10 cellular contexts compared by ENCODE assay signal in genomic region chr5:92909545-92909962, GRCh38.
DNase-seq lines count a peak whose midpoint lies in the region; ATAC-seq, FAIRE-seq and TF ChIP-seq lines count a peak whose summit lies in the region.
"Had no signal": no experiment of that assay in that cellular context is flagged by ENCODE, and none has a peak within 500 bp of the region (broad histone marks: within the 10 kb centered on the region; RNA-seq: fewer than 3 reads in every experiment).

No MANE protein-coding gene starts in this region.

- no peak overlapping the region for H3K27ac Mint-ChIP-seq in astrocyte (ENCODE audit: unreplicated experiment)
- H3K27ac Mint-ChIP-seq: activated naive CD4-positive, alpha-beta T cell treated with anti-CD3 and anti-CD28 coated beads, Interleukin-2, amount 50 U/mL, for 72 hours; stimulated activated naive CD8-positive, alpha-beta T cell treated with anti-CD3 and anti-CD28 coated beads, Interleukin-15, amount 100 ng/mL, for 72 hours had no signal

- peak overlapping the region; percentile 14 to 82 for H2BK12ac ChIP-seq in mesenchymal stem cell (ENCODE audit: low read length in 2 of 2)

- H2AFZ ChIP-seq in astrocyte (ENCODE audit: low read depth, low read length) (peak overlapping the region; percentile 69), mesenchymal stem cell (ENCODE audit: low read depth, low read length) (no peak overlapping the region)

- no peaks in the 10 kb centered on the region for H3K79me2 ChIP-seq in astrocyte (ENCODE audit: insufficient read depth, low read length)

- H2BK120ac ChIP-seq in mesenchymal stem cell (ENCODE audit: low read depth, low read length), result no peak overlapping the region

- no peaks in the 10 kb centered on the region for H3K27me3 Mint-ChIP-seq in astrocyte (ENCODE audit: low read depth, unreplicated experiment)
- H3K27me3 Mint-ChIP-seq: stimulated activated naive CD8-positive, alpha-beta T cell treated with anti-CD3 and anti-CD28 coated beads, Interleukin-15, amount 100 ng/mL, for 72 hours had no signal

- no peaks in the 10 kb centered on the region for H3K79me1 ChIP-seq in mesenchymal stem cell (replicated peaks; ENCODE audit: low read length, poor library complexity, severe bottlenecking)

- H3K18ac ChIP-seq in mesenchymal stem cell (ENCODE audit: low read depth in 1 of 2, low read length in 2 of 2), result no peak overlapping the region

- H3K36me3 Mint-ChIP-seq in astrocyte (ENCODE audit: low read depth, unreplicated experiment), result no peaks in the 10 kb centered on the region
- H3K36me3 Mint-ChIP-seq: activated naive CD4-positive, alpha-beta T cell treated with anti-CD3 and anti-CD28 coated beads, Interleukin-2, amount 50 U/mL, for 72 hours had no signal

- H3K4ac ChIP-seq in mesenchymal stem cell (ENCODE audit: low read depth in 1 of 2, low read length in 2 of 2), result peak overlapping the region in 1 of 2 experiments; percentile 46

- H3K27me3 ChIP-seq in astrocyte (ENCODE audit: insufficient read depth, low read length) (no peaks in the 10 kb centered on the region), mesenchymal stem cell (ENCODE audit: control insufficient read depth in 1 of 2, insufficient read depth in 1 of 2, low read length in 2 of 2) (no peaks in the 10 kb centered on the region), gastroesophageal sphincter (no peaks in the 10 kb centered on the region)

- no peak overlapping the region for H3K27ac ChIP-seq in astrocyte (ENCODE audit: low read depth, low read length)
- H3K27ac ChIP-seq in mesenchymal stem cell (ENCODE audit: low read length, poor library complexity, severe bottlenecking), result no peak overlapping the region
- no peak overlapping the region for H3K27ac ChIP-seq in gastroesophageal sphincter

- peak overlapping the region; percentile 1 for H4K8ac ChIP-seq in mesenchymal stem cell (ENCODE audit: low read length)

- no peaks in the 10 kb centered on the region for H3K36me3 ChIP-seq in astrocyte (ENCODE audit: insufficient read depth, low read length)
- no peaks in the 10 kb centered on the region for H3K36me3 ChIP-seq in mesenchymal stem cell (ENCODE audit: control insufficient read depth in 1 of 2, insufficient read depth in 2 of 2, low read depth in 1 of 2, low read length in 2 of 2)
- no peaks in the 10 kb centered on the region for H3K36me3 ChIP-seq in gastroesophageal sphincter

- H3K4me1 ChIP-seq in astrocyte (ENCODE audit: insufficient read depth, low read length) (peaks cover 6% of the 10 kb centered on the region), mesenchymal stem cell (ENCODE audit: control insufficient read depth, insufficient read depth, low read depth, low read length) (peaks cover 1% of the 10 kb centered on the region), gastroesophageal sphincter (peaks cover 0 to 7% (median 0%) of the 10 kb centered on the region in 3 donors)

- peaks cover 14% of the 10 kb centered on the region for H3K4me1 Mint-ChIP-seq in astrocyte (ENCODE audit: low read depth, unreplicated experiment)
- H3K4me1 Mint-ChIP-seq: stimulated activated naive CD8-positive, alpha-beta T cell treated with anti-CD3 and anti-CD28 coated beads, Interleukin-15, amount 100 ng/mL, for 72 hours had no signal

- no peak overlapping the region for H2BK5ac ChIP-seq in mesenchymal stem cell (ENCODE audit: low read depth, low read length, poor library complexity, severe bottlenecking)

- peak; percentile 29 for FAIRE-seq in astrocyte (lab: Jason Lieb, UNC)

- TF ChIP-seq EP300 in gastroesophageal sphincter (IDR thresholded peaks at IDR 0.05), result no peak

- no peak overlapping the region for H3K14ac ChIP-seq in mesenchymal stem cell (ENCODE audit: low read length in 2 of 2)

- H3K4me2 ChIP-seq in astrocyte (ENCODE audit: low read length) (peak overlapping the region; percentile 42), mesenchymal stem cell (ENCODE audit: low read length, poor library complexity, severe bottlenecking) (peak overlapping the region; percentile 38)

- no peak overlapping the region for H2BK15ac ChIP-seq in mesenchymal stem cell (ENCODE audit: low read depth, poor library complexity, severe bottlenecking)

- TF ChIP-seq CTCF in astrocyte (IDR thresholded peaks at IDR 0.05; ENCODE audit: insufficient read depth, low read depth, low read length), result peak; percentile 67
- no peak for TF ChIP-seq CTCF in gastroesophageal sphincter (IDR thresholded peaks at IDR 0.05)

- H3K9ac ChIP-seq in astrocyte (ENCODE audit: low read length) (no peak overlapping the region), mesenchymal stem cell (ENCODE audit: low read length) (no peak overlapping the region)

- WGBS in mesenchymal stem cell, result 32% methylated on average over 6 of the region's 6 CpGs
- WGBS in gastroesophageal sphincter (ENCODE audit: low coverage in 1 of 2), 2 donors, result 66 to 86% methylated on average over 3 to 6 of the region's 6 CpGs

- no peak for ATAC-seq in gastroesophageal sphincter
- no peak for ATAC-seq in HG02571 (IDR thresholded peaks at IDR 0.05; ENCODE audit: unreplicated experiment)
- ATAC-seq in left lobe of liver, result no peak
- ATAC-seq: activated naive CD4-positive, alpha-beta T cell treated with anti-CD3 and anti-CD28 coated beads, Interleukin-2, amount 50 U/mL, for 72 hours; stimulated activated naive CD8-positive, alpha-beta T cell treated with anti-CD3 and anti-CD28 coated beads, Interleukin-15, amount 100 ng/mL, for 72 hours had no signal

- H3K4me3 ChIP-seq in astrocyte (ENCODE audit: insufficient read depth, low read depth, low read length), result no peak overlapping the region
- no peak overlapping the region for H3K4me3 ChIP-seq in mesenchymal stem cell (ENCODE audit: insufficient read depth in 1 of 2, low read depth in 1 of 2, low read length in 2 of 2)
- H3K4me3 ChIP-seq in gastroesophageal sphincter, result no peak overlapping the region

- H4K20me1 ChIP-seq in astrocyte (ENCODE audit: insufficient read depth, low read length), result no peaks in the 10 kb centered on the region

- H3K9me3 ChIP-seq in astrocyte (ENCODE audit: insufficient read depth, low read depth, low read length) (no peaks in the 10 kb centered on the region), mesenchymal stem cell (ENCODE audit: control insufficient read depth, low read length) (no peaks in the 10 kb centered on the region), gastroesophageal sphincter (no peaks in the 10 kb centered on the region)

- TF ChIP-seq POLR2A in gastroesophageal sphincter (IDR thresholded peaks at IDR 0.05), result no peak

- H3K4me3 Mint-ChIP-seq in astrocyte (ENCODE audit: unreplicated experiment), result no peak overlapping the region
- H3K4me3 Mint-ChIP-seq: stimulated activated naive CD8-positive, alpha-beta T cell treated with anti-CD3 and anti-CD28 coated beads, Interleukin-15, amount 100 ng/mL, for 72 hours had no signal

- peak; percentile 16 for DNase-seq in EL
- DNase-seq in HK-2 (ENCODE audit: unreplicated experiment), result peak; percentile 2
- no peak for DNase-seq in astrocyte (ENCODE audit: low read depth)
- DNase-seq in mesenchymal stem cell, result peak; percentile 33
- no peak for DNase-seq in effector CD4-positive, alpha-beta T cell
- DNase-seq in left lobe of liver (ENCODE audit: low spot score), result no peak
- DNase-seq: stimulated activated naive CD8-positive, alpha-beta T cell treated with anti-CD3 and anti-CD28 coated beads, Interleukin-15, amount 100 ng/mL, for 72 hours had no signal

- no peak overlapping the region for H3K23ac ChIP-seq in mesenchymal stem cell (ENCODE audit: low read length in 2 of 2)

- H4K91ac ChIP-seq in mesenchymal stem cell (ENCODE audit: low read length), result no peak overlapping the region

- H2AK5ac ChIP-seq in mesenchymal stem cell (ENCODE audit: low read length, severe bottlenecking), result no peak overlapping the region

- no peaks in the 10 kb centered on the region for H3K9me3 Mint-ChIP-seq in astrocyte (ENCODE audit: unreplicated experiment)
- H3K9me3 Mint-ChIP-seq: stimulated activated naive CD8-positive, alpha-beta T cell treated with anti-CD3 and anti-CD28 coated beads, Interleukin-15, amount 100 ng/mL, for 72 hours had no signal

Comparison
In these comparisons a context has a peak if more than half of its experiments do, and no peak if none do; other contexts are left out.
1. DNase-seq: peak in EL (single experiment), HK-2 (single experiment) and mesenchymal stem cell (single experiment); none in astrocyte (single experiment), effector CD4-positive, alpha-beta T cell (single experiment) and left lobe of liver (single experiment).